ENCODE assay signal across 1 cellular context in genomic region chr9:124132671-124133147, GRCh38.
TF ChIP-seq lines count a peak whose summit lies in the region.

No MANE protein-coding gene starts in this region.

TF ChIP-seq in endothelial cell of umbilical vein, 7 proteins besides CTCF, POLR2A, EP300 and RAD21:
- TF ChIP-seq GATA2 (IDR thresholded peaks at IDR 0.05; ENCODE audit: insufficient read depth, insufficient read length, low read depth, low read length): peak; percentile 89
- TF ChIP-seq EZH2 (IDR thresholded peaks at IDR 0.05; ENCODE audit: borderline replicate concordance, low read depth, low read length, severe bottlenecking): no peak
- TF ChIP-seq JUN (IDR thresholded peaks at IDR 0.05; ENCODE audit: borderline replicate concordance, insufficient read depth, insufficient read length, low read depth): peak; percentile 57
- no peak for TF ChIP-seq MAX (IDR thresholded peaks at IDR 0.05; ENCODE audit: insufficient read depth, insufficient read length)
- TF ChIP-seq POLR2AphosphoS5 (IDR thresholded peaks at IDR 0.05; ENCODE audit: insufficient read depth, low read depth, low read length): peak; percentile 20
- TF ChIP-seq FOS (IDR thresholded peaks at IDR 0.05; ENCODE audit: borderline replicate concordance, insufficient read depth, low read length): peak; percentile 74
- TF ChIP-seq MYC (IDR thresholded peaks at IDR 0.05; ENCODE audit: low read depth, low read length): no peak
